ENCODE assay signal across 24 cellular contexts in genomic region chr13:67932991-67933390, GRCh38.
"Had no signal": no experiment of that assay in that cellular context is flagged by ENCODE, and none has a peak within 500 bp of the region (broad histone marks: within the 10 kb centered on the region; RNA-seq: fewer than 3 reads in every experiment).

No MANE protein-coding gene starts in this region.

- ATAC-seq: SK-N-SH treated with all-trans-retinoic acid at 6 μM for 48 hours had no signal

- H3K27ac Mint-ChIP-seq: activated B cell treated with CpG ODN at 0.5 μM for 24 hours; activated CD4-positive, alpha-beta memory T cell treated with anti-CD3 and anti-CD28 coated beads for 36 hours; activated CD4-positive, alpha-beta T cell treated with anti-CD3 and anti-CD28 coated beads, Interleukin-2, amount 10 ng/mL, durations not matched to agents 24 days and 14 days; activated naive CD8-positive, alpha-beta T cell treated with anti-CD3 and anti-CD28 coated beads, Interleukin-2, amount 10 ng/mL, durations not matched to agents 7 days and 5 days; T-helper 1 cell treated with Interleukin-12 subunit alpha and Interleukin-12 subunit beta and Interleukin-4 antibody, amounts not matched to agents 30 μg/mL and 1 μg/mL, for 36 hours had no signal

- H3K4me3 Mint-ChIP-seq: activated B cell treated with CpG ODN at 0.5 μM for 24 hours; activated CD4-positive, alpha-beta memory T cell treated with anti-CD3 and anti-CD28 coated beads for 36 hours; activated CD4-positive, alpha-beta T cell treated with anti-CD3 and anti-CD28 coated beads, Interleukin-2, amount 10 ng/mL, durations not matched to agents 24 days and 14 days; activated naive CD8-positive, alpha-beta T cell treated with anti-CD3 and anti-CD28 coated beads, Interleukin-2, amount 10 ng/mL, durations not matched to agents 7 days and 5 days; T-helper 1 cell treated with Interleukin-12 subunit alpha and Interleukin-12 subunit beta and Interleukin-4 antibody, amounts not matched to agents 30 μg/mL and 1 μg/mL, for 36 hours had no signal

- H3K4me1 Mint-ChIP-seq: activated B cell treated with CpG ODN at 0.5 μM for 24 hours; activated CD4-positive, alpha-beta T cell treated with anti-CD3 and anti-CD28 coated beads, Interleukin-2, amount 10 ng/mL, durations not matched to agents 24 days and 14 days; activated naive CD8-positive, alpha-beta T cell treated with anti-CD3 and anti-CD28 coated beads, Interleukin-2, amount 10 ng/mL, durations not matched to agents 7 days and 5 days had no signal

- H3K27me3 Mint-ChIP-seq: activated B cell treated with CpG ODN at 0.5 μM for 24 hours; activated CD4-positive, alpha-beta memory T cell treated with anti-CD3 and anti-CD28 coated beads for 36 hours; activated CD4-positive, alpha-beta T cell treated with anti-CD3 and anti-CD28 coated beads, Interleukin-2, amount 10 ng/mL, durations not matched to agents 24 days and 14 days; activated naive CD8-positive, alpha-beta T cell treated with anti-CD3 and anti-CD28 coated beads, Interleukin-2, amount 10 ng/mL, durations not matched to agents 7 days and 5 days had no signal

- H3K4me3 ChIP-seq: adrenal gland, Peyer's patch, SJSA1 had no signal

- H3K36me3 ChIP-seq: adrenal gland, Peyer's patch, SJSA1 had no signal

- H3K36me3 Mint-ChIP-seq: activated CD4-positive, alpha-beta memory T cell treated with anti-CD3 and anti-CD28 coated beads for 36 hours; activated naive CD8-positive, alpha-beta T cell treated with anti-CD3 and anti-CD28 coated beads, Interleukin-2, amount 10 ng/mL, durations not matched to agents 7 days and 5 days had no signal

- DNase-seq: activated B cell treated with CpG ODN at 0.5 μM for 24 hours; activated CD4-positive, alpha-beta memory T cell treated with anti-CD3 and anti-CD28 coated beads for 36 hours; activated CD4-positive, alpha-beta T cell treated with anti-CD3 and anti-CD28 coated beads for 1 hour; activated CD4-positive, alpha-beta T cell treated with anti-CD3 and anti-CD28 coated beads, Interleukin-2, amount 10 ng/mL, durations not matched to agents 24 days and 14 days; activated naive CD4-positive, alpha-beta T cell treated with anti-CD3 and anti-CD28 coated beads, Interleukin-2, amount 50 U/mL, for 16 hours; activated naive CD8-positive, alpha-beta T cell treated with anti-CD3 and anti-CD28 coated beads, Interleukin-2, amount 10 ng/mL, durations not matched to agents 7 days and 5 days; adrenal gland; anterior cingulate cortex; cerebellar nuclear complex; KG1; NCI-H1092 treated with DMSO at 0.1 percent for 48 hours; NCI-H1417 treated with DMSO at 0.1 percent for 48 hours; NCI-H1694; NCI-H2029 treated with DMSO at 0.1 percent for 48 hours; NCI-H446; NCI-H526 treated with DMSO at 0.1 percent for 48 hours; NK-92 treated with Interleukin-12 subunit alpha and Interleukin-12 subunit beta, amount 100 ng/mL, for 24 hours; OCI-M1; Peyer's patch; Right ventricle myocardium superior had no signal

- H3K4me1 ChIP-seq: adrenal gland, Peyer's patch, SJSA1 had no signal

- H3K27ac ChIP-seq: adrenal gland, Peyer's patch, RWPE1, SJSA1 had no signal

- H3K9me3 Mint-ChIP-seq: T-helper 1 cell treated with Interleukin-12 subunit alpha and Interleukin-12 subunit beta and Interleukin-4 antibody, amounts not matched to agents 30 μg/mL and 1 μg/mL, for 36 hours had no signal

- H3K9me3 ChIP-seq: adrenal gland, Peyer's patch, SJSA1 had no signal

- H3K27me3 ChIP-seq: adrenal gland, Peyer's patch, SJSA1 had no signal
